ENCODE assay signal across 1 cellular context in genomic region chr1:93140106-93140505, GRCh38.
TF ChIP-seq lines count a peak whose summit lies in the region.

No MANE protein-coding gene starts in this region.

TF ChIP-seq in GM23338, 12 proteins besides CTCF, POLR2A, EP300 and RAD21 (continued from another document):
- TF ChIP-seq, protein P1, sequence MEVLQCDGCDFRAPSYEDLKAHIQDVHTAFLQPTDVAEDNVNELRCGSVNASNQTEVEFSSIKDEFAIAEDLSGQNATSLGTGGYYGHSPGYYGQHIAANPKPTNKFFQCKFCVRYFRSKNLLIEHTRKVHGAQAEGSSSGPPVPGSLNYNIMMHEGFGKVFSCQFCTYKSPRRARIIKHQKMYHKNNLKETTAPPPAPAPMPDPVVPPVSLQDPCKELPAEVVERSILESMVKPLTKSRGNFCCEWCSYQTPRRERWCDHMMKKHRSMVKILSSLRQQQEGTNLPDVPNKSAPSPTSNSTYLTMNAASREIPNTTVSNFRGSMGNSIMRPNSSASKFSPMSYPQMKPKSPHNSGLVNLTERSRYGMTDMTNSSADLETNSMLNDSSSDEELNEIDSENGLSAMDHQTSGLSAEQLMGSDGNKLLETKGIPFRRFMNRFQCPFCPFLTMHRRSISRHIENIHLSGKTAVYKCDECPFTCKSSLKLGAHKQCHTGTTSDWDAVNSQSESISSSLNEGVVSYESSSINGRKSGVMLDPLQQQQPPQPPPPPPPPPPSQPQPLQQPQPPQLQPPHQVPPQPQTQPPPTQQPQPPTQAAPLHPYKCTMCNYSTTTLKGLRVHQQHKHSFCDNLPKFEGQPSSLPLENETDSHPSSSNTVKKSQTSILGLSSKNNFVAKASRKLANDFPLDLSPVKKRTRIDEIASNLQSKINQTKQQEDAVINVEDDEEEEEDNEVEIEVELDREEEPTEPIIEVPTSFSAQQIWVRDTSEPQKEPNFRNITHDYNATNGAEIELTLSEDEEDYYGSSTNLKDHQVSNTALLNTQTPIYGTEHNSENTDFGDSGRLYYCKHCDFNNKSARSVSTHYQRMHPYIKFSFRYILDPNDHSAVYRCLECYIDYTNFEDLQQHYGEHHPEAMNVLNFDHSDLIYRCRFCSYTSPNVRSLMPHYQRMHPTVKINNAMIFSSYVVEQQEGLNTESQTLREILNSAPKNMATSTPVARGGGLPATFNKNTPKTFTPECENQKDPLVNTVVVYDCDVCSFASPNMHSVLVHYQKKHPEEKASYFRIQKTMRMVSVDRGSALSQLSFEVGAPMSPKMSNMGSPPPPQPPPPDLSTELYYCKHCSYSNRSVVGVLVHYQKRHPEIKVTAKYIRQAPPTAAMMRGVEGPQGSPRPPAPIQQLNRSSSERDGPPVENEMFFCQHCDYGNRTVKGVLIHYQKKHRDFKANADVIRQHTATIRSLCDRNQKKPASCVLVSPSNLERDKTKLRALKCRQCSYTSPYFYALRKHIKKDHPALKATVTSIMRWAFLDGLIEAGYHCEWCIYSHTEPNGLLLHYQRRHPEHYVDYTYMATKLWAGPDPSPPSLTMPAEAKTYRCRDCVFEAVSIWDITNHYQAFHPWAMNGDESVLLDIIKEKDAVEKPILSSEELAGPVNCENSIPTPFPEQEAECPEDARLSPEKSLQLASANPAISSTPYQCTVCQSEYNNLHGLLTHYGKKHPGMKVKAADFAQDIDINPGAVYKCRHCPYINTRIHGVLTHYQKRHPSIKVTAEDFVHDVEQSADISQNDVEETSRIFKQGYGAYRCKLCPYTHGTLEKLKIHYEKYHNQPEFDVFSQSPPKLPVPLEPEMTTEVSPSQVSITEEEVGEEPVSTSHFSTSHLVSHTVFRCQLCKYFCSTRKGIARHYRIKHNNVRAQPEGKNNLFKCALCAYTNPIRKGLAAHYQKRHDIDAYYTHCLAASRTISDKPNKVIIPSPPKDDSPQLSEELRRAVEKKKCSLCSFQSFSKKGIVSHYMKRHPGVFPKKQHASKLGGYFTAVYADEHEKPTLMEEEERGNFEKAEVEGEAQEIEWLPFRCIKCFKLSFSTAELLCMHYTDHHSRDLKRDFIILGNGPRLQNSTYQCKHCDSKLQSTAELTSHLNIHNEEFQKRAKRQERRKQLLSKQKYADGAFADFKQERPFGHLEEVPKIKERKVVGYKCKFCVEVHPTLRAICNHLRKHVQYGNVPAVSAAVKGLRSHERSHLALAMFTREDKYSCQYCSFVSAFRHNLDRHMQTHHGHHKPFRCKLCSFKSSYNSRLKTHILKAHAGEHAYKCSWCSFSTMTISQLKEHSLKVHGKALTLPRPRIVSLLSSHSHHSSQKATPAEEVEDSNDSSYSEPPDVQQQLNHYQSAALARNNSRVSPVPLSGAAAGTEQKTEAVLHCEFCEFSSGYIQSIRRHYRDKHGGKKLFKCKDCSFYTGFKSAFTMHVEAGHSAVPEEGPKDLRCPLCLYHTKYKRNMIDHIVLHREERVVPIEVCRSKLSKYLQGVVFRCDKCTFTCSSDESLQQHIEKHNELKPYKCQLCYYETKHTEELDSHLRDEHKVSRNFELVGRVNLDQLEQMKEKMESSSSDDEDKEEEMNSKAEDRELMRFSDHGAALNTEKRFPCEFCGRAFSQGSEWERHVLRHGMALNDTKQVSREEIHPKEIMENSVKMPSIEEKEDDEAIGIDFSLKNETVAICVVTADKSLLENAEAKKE (CRISPR knock-in tag; IDR thresholded peaks at IDR 0.05), result no peak
- TF ChIP-seq EZH2 (IDR thresholded peaks at IDR 0.05; ENCODE audit: low read depth, unreplicated experiment), result no peak
- TF ChIP-seq STAT1 (IDR thresholded peaks at IDR 0.05; ENCODE audit: unreplicated experiment), result no peak
- TF ChIP-seq, protein P2, sequence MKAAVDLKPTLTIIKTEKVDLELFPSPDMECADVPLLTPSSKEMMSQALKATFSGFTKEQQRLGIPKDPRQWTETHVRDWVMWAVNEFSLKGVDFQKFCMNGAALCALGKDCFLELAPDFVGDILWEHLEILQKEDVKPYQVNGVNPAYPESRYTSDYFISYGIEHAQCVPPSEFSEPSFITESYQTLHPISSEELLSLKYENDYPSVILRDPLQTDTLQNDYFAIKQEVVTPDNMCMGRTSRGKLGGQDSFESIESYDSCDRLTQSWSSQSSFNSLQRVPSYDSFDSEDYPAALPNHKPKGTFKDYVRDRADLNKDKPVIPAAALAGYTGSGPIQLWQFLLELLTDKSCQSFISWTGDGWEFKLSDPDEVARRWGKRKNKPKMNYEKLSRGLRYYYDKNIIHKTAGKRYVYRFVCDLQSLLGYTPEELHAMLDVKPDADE (IDR thresholded peaks at IDR 0.05), result no peak
- no peak for TF ChIP-seq REST (IDR thresholded peaks at IDR 0.05; ENCODE audit: unreplicated experiment)
- TF ChIP-seq NANOG (IDR thresholded peaks at IDR 0.05; ENCODE audit: borderline replicate concordance), result no peak
- TF ChIP-seq CREB1 (CRISPR knock-in tag; IDR thresholded peaks at IDR 0.05; ENCODE audit: low read depth), result no peak
